Comparison of ENCODE assay signal across 2 cellular contexts in the genomic region with DNA sequence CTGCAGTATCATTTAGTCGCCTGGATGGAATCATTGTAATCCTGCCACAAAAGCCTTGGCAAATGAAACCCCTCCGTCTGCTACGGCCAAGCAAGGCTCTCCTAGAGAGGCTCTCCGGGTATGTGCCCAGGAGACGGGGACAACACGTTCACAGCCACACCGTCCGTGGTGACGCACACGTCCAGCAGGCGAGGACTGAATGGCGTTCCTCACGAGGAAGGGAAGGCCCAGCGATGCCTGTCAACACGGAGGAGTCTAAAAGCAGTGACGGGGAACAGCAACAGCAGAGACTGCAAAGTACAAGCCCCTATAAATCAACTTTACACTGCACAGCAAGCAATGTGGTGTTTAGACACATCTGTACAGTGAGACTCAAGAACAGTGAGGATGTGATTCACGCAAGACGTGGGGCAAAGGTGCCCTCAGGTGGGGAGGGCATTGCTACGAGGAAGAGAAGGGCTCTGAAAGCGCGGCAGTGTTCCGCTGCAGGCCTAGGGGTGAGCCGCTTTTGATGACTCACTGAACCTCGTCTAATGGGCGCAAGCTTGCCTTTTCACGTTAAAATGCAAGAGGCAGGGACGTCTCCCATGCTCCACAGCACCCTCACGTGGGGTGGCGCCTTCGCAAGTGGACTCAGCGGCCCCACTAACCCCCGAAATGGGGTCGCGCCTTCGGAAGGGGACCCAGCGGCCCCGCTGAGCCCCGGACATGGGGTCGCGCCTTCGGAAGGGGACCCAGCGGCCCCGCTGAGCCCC.
A peak's percentile ranks its signal among the peaks of the same experiment; 100 is the strongest.
TF ChIP-seq lines count a peak whose summit lies in the region.

No MANE protein-coding gene starts in this region.

TF ChIP-seq in IMR-90, 13 proteins besides CTCF, POLR2A, EP300 and RAD21:
- no peak for TF ChIP-seq CHD1 (IDR thresholded peaks at IDR 0.05; ENCODE audit: low read depth, low read length)
- no peak for TF ChIP-seq MXI1 (IDR thresholded peaks at IDR 0.05; ENCODE audit: borderline replicate concordance, low read depth, low read length)
- TF ChIP-seq NFE2L2 (IDR thresholded peaks at IDR 0.05; ENCODE audit: low read depth, low read length), result no peak
- TF ChIP-seq, protein P1, sequence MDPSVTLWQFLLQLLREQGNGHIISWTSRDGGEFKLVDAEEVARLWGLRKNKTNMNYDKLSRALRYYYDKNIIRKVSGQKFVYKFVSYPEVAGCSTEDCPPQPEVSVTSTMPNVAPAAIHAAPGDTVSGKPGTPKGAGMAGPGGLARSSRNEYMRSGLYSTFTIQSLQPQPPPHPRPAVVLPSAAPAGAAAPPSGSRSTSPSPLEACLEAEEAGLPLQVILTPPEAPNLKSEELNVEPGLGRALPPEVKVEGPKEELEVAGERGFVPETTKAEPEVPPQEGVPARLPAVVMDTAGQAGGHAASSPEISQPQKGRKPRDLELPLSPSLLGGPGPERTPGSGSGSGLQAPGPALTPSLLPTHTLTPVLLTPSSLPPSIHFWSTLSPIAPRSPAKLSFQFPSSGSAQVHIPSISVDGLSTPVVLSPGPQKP (IDR thresholded peaks at IDR 0.05; ENCODE audit: borderline replicate concordance, low read depth, low read length), result no peak
- TF ChIP-seq SMC3 (IDR thresholded peaks at IDR 0.05; ENCODE audit: low read depth, low read length), result no peak
- no peak for TF ChIP-seq CEBPB (IDR thresholded peaks at IDR 0.05; ENCODE audit: low read depth, low read length)
- TF ChIP-seq MAFK (IDR thresholded peaks at IDR 0.05; ENCODE audit: low read depth, low read length), result no peak
- TF ChIP-seq BHLHE40 (IDR thresholded peaks at IDR 0.05; ENCODE audit: low read depth, low read length), result no peak

TF ChIP-seq in GM12878, 131 proteins besides CTCF, POLR2A, EP300 and RAD21:
- TF ChIP-seq CREM (IDR thresholded peaks at IDR 0.05; ENCODE audit: low read depth), result no peak
- TF ChIP-seq, protein P2, sequence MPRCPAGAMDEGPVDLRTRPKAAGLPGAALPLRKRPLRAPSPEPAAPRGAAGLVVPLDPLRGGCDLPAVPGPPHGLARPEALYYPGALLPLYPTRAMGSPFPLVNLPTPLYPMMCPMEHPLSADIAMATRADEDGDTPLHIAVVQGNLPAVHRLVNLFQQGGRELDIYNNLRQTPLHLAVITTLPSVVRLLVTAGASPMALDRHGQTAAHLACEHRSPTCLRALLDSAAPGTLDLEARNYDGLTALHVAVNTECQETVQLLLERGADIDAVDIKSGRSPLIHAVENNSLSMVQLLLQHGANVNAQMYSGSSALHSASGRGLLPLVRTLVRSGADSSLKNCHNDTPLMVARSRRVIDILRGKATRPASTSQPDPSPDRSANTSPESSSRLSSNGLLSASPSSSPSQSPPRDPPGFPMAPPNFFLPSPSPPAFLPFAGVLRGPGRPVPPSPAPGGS (IDR thresholded peaks at IDR 0.05; ENCODE audit: borderline replicate concordance, insufficient read depth, low read depth, low read length, poor library complexity, severe bottlenecking), result peak; percentile 2
